ENCODE assay signal across 9 cellular contexts in genomic region chr5:84381501-84382362, GRCh38. TPM values are rescaled to one million over a fixed set of nuclear protein-coding genes. Genes with fewer than 3 reads are reported as not detected.
DNase-seq lines count a peak whose midpoint lies in the region; ATAC-seq and TF ChIP-seq lines count a peak whose summit lies in the region.
"Had no signal": no experiment of that assay in that cellular context is flagged by ENCODE, and none has a peak within 500 bp of the region (broad histone marks: within the 10 kb centered on the region; RNA-seq: fewer than 3 reads in every experiment).

No MANE protein-coding gene starts in this region.

- H3K4me3 ChIP-seq in Panc1 (ENCODE audit: low read depth in 2 of 2, low read length in 2 of 2): peak overlapping the region; percentile 55 to 60
- peak overlapping the region; percentile 72 for H3K4me3 ChIP-seq in fibroblast of pulmonary artery (replicated peaks; ENCODE audit: low read depth, low read length)
- peak overlapping the region; percentile 27 to 30 for H3K4me3 ChIP-seq in prostate gland

- no peak overlapping the region; the same call in 1 of the 2 replicates for H3K27ac ChIP-seq in Panc1 (ENCODE audit: low read length)
- peak overlapping the region in 1 of 2 donors; percentile 13 for H3K27ac ChIP-seq in prostate gland
- H3K27ac ChIP-seq: foreskin keratinocyte had no signal

- TF ChIP-seq CTCF in Panc1 (IDR thresholded peaks at IDR 0.05) (no peak), fibroblast of pulmonary artery (IDR thresholded peaks at IDR 0.05; ENCODE audit: low read length, missing control alignments) (no peak), prostate gland (IDR thresholded peaks at IDR 0.05) (no peak)

- peaks cover 5% of the 10 kb centered on the region for H3K4me1 ChIP-seq in Panc1 (ENCODE audit: control insufficient read depth, insufficient read depth, low read length)
- H3K4me1 ChIP-seq in prostate gland (replicated peaks): no peaks in the 10 kb centered on the region

- no peak for TF ChIP-seq POLR2A in prostate gland (IDR thresholded peaks at IDR 0.05)

- ATAC-seq in GM21723 (IDR thresholded peaks at IDR 0.05; ENCODE audit: unreplicated experiment): peak; percentile 7
- ATAC-seq in Panc1: 0 out of 2 replicates have a peak, but pooled peaks have one; percentile 3
- no peak for ATAC-seq in HG03565 (IDR thresholded peaks at IDR 0.05; ENCODE audit: unreplicated experiment)

- H3K9me3 ChIP-seq in Panc1 (ENCODE audit: control insufficient read depth, insufficient read depth, low read depth, low read length) (no peaks in the 10 kb centered on the region), prostate gland (no peaks in the 10 kb centered on the region)

- CTCF ChIA-PET in Panc1 (lab: Charles Lee): no interaction called here

- intact Hi-C loops in Panc1 (cut with micrococcal nuclease; ENCODE audit: unreplicated experiment) (no loop called here), prostate gland (cut with DNase I) (no loop called here)

- WGBS in prostate gland: 15% methylated on average over 13 of the region's 14 CpGs

- in situ Hi-C loops in Panc1 (cut with HindIII; ENCODE audit: low pct_unique_long_range_greater_than_20kb, low sequenced_read_pairs): no loop called here

- POLR2A ChIA-PET in Panc1 (lab: Charles Lee): interaction anchor here (0.6 kb wide), 1 partner anchor 422 kb away, joined by 3 read pairs; no protein-coding TSS in a partner anchor

- DNase-seq in Panc1 (ENCODE audit: low read depth, low spot score) (no peak), fibroblast of pulmonary artery (ENCODE audit: low read depth) (peak; percentile 25), prostate gland (ENCODE audit: low spot score) (no peak), HK-2 (ENCODE audit: unreplicated experiment) (no peak), NOMO-1 treated with dmso at 0.1 percent for 144 hours (lab: John Stamatoyannopoulos, UW; ENCODE audit: unreplicated experiment) (no peak), retina (no peak)

- peaks cover 33% of the 10 kb centered on the region for H3K27me3 ChIP-seq in Panc1 (ENCODE audit: control insufficient read depth, insufficient read depth, low read length)
- H3K27me3 ChIP-seq in prostate gland (replicated peaks; ENCODE audit: insufficient read depth): peaks cover 14% of the 10 kb centered on the region

- no TSS peak for BruUV-seq in Panc1 (replicated peaks; lab: Mats Ljungman, UMichigan)

- H3K36me3 ChIP-seq in Panc1 (ENCODE audit: control insufficient read depth, insufficient read depth, low read length) (no peaks in the 10 kb centered on the region; the same call in 1 of the 2 replicates), prostate gland (no peaks in the 10 kb centered on the region)

RNA-seq across cellular contexts. Expression of gene EDIL3, which starts 2.9 kb away (rescaled TPM):
- 17.6 TPM for total RNA-seq in Panc1 (2021; ENCODE audit: unreplicated experiment)
- polyA plus RNA-seq in Panc1 (2012; ENCODE audit: insufficient read length): 3.3 TPM
- 1 to 10 TPM; 4.6 to 5.5 TPM for total RNA-seq in prostate gland
